In the genomic region with DNA sequence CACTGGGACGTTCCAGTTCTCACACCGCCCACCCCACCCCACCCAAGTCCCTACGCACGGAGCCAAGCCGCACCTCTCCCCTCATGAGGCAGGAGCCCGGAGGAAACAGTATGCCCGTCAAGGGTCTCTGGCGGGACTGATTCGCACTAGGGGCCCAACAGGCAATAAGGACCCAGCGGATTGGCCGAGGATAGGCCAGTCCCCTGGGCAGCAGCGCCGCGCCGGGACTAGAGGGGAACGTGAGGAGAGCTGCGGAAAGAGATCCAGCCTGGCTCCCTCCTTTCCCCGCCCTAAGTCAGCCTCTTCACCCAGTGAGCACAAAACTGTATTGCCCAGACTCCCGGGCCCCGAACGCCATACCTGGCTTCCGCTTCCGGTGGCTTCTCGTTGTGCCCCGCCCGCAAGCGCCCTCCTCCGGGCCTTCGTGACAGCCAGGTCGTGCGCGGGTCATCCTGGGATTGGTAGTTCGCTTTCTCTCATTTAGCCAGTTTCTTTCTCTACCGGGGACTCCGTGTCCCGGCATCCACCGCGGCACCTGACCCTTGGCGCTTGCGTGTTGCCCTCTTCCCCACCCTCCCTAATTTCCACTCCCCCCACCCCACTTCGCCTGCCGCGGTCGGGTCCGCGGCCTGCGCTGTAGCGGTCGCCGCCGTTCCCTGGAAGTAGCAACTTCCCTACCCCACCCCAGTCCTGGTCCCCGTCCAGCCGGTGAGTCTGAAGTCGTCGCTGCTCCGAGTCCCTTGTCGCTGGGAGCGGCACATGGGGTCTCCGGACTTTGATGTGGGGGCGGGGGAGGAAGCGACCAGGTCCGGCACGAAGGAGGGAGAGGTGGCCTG, we compare ENCODE assay signal across 8 cellular contexts. TPM values are rescaled to one million over a fixed set of nuclear protein-coding genes. Genes with fewer than 3 reads are reported as not detected.
DNase-seq lines count a peak whose midpoint lies in the region; ATAC-seq, FAIRE-seq and TF ChIP-seq lines count a peak whose summit lies in the region.

A gene (plus strand): TSS at position 580 of the 836 bp plus-strand sequence. CDS start 752 bp downstream, outside the sequence.

- H3K27ac ChIP-seq in cingulate gyrus (ENCODE audit: low read depth, low read length), result peak within 1 kb of the TSS; percentile 85

- DNase-seq in BE2C (peak; percentile 98), GM19239 (ENCODE audit: insufficient read length, low spot score) (peak; percentile 92), NCI-H524 treated with DMSO at 0.1 percent for 48 hours (lab: John Stamatoyannopoulos, UW) (peak; percentile 93), left colon (peak; percentile 99)
- peak; percentile 97 to 98 for DNase-seq in activated CD4-positive, alpha-beta T cell treated with anti-CD3 and anti-CD28 coated beads for 4 hours
- peak; percentile 99 for DNase-seq in stimulated activated CD4-positive, alpha-beta T cell treated with anti-CD3 and anti-CD28 coated beads, Interleukin-1b, Interleukin-23, amount 100 ng/mL, for 48 hours

- ATAC-seq in HG03457 (IDR thresholded peaks at IDR 0.05; ENCODE audit: unreplicated experiment) (peak; percentile 54), left colon (peak; percentile 85)

- intact Hi-C loops in left colon (cut with DNase I, micrococcal nuclease), result no loop called here

- H3K4me3 ChIP-seq in BE2C (ENCODE audit: low read depth, low read length), result peak within 1 kb of the TSS; percentile 87

- 0 out of 2 replicates have a peak, but pooled peaks have one; percentile 5 for TF ChIP-seq CTCF in BE2C (IDR thresholded peaks at IDR 0.05; ENCODE audit: low read depth, low read length)

- H3K4me1 ChIP-seq in BE2C, result no peaks in the 10 kb centered on the region

- peak; percentile 94 for FAIRE-seq in GM19239 (lab: Jason Lieb, UNC)

- H3K27me3 ChIP-seq in BE2C, result no peaks in the 10 kb centered on the region

- no peaks in the 10 kb centered on the region for H3K9me3 ChIP-seq in BE2C

- peaks cover 44% of the 10 kb centered on the region for H3K36me3 ChIP-seq in BE2C

RNA-seq across cellular contexts. Expression of the gene that starts here (rescaled TPM):
- 388 TPM for polyA plus RNA-seq in BE2C (2012; ENCODE audit: insufficient read depth, insufficient read length, low read depth)
- 100 to 1,000 TPM; 137 to 155 TPM for total RNA-seq in left colon

Comparison
In these comparisons a context has a peak if more than half of its experiments do, and no peak if none do; other contexts are left out.
1. Peak in every context shown above with its lines: DNase-seq, ATAC-seq, H3K4me3 ChIP-seq and H3K27ac ChIP-seq.